33 cellular contexts compared by ENCODE assay signal in the genomic region with DNA sequence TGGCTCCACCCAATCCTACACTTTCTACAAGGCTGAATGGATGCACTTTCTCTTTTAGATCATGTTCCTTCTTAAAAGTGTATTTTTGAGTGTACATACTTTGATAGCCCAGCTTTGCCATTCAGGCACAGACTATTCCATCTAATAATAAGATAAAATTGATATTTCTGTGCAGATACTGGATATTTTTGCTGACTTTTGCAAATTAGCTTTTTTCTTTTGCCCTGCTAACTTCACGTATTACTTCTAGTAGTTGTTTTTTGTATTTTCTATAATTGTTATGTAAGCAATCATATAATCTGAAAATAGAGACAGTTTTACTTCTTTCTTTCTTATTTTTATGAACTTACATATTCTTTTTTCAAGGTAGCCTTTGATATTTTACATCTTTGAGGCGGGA. TPM values are rescaled to one million over a fixed set of nuclear protein-coding genes. Genes with fewer than 3 reads are reported as not detected.
"Had no signal": no experiment of that assay in that cellular context is flagged by ENCODE, and none has a peak within 500 bp of the region (broad histone marks: within the 10 kb centered on the region; RNA-seq: fewer than 3 reads in every experiment).

No MANE protein-coding gene starts in this region.

- H3K36me3 ChIP-seq: ascending aorta, cardiac muscle cell had no signal

- H3K4me3 ChIP-seq: ascending aorta, cardiac muscle cell had no signal

- H3K4me1 ChIP-seq: ascending aorta had no signal

- DNase-seq: activated B cell treated with CpG ODN at 0.5 μM for 24 hours; activated CD4-positive, alpha-beta memory T cell treated with anti-CD3 and anti-CD28 coated beads for 36 hours; activated CD4-positive, alpha-beta T cell treated with anti-CD3 and anti-CD28 coated beads for 4 hours; activated CD4-positive, alpha-beta T cell treated with anti-CD3 and anti-CD28 coated beads, Interleukin-2, amount 10 ng/mL, durations not matched to agents 24 days and 14 days; activated CD4-positive, alpha-beta T cell treated with anti-CD3 and anti-CD28 coated beads, Interleukin-2, amount 50 U/mL, for 1 hour; activated CD4-positive, alpha-beta T cell treated with anti-CD3 and anti-CD28 coated beads, Interleukin-2, amount 50 U/mL, for 4 hours; activated CD4-positive, CD25-positive, alpha-beta regulatory T cell treated with anti-CD3 and anti-CD28 coated beads, Interleukin-2, amount 50 U/mL, for 72 hours; activated CD8-positive, alpha-beta memory T cell treated with anti-CD3 and anti-CD28 coated beads, Interleukin-2, amount 50 U/mL, for 4 hours; activated CD8-positive, alpha-beta T cell treated with anti-CD3 and anti-CD28 coated beads for 36 hours; activated effector memory CD4-positive, alpha-beta T cell treated with Interleukin-2 at 50 U/mL for 16 hours; activated gamma-delta T cell; activated naive CD4-positive, alpha-beta T cell treated with anti-CD3 and anti-CD28 coated beads, Interleukin-2, amount 10 ng/mL, durations not matched to agents 7 days and 5 days; activated naive CD4-positive, alpha-beta T cell treated with Interleukin-2 at 50 U/mL for 16 hours; activated naive CD8-positive, alpha-beta T cell treated with anti-CD3 and anti-CD28 coated beads, Interleukin-2, amount 10 ng/mL, durations not matched to agents 7 days and 5 days; activated naive CD8-positive, alpha-beta T cell treated with anti-CD3 and anti-CD28 coated beads, Interleukin-2, amount 50 U/mL, for 24 hours; activated T-cell treated with anti-CD3 and anti-CD28 coated beads, Interleukin-2, amount 50 U/mL, for 24 hours; activated T-cell treated with anti-CD3 and anti-CD28 coated beads, Interleukin-2, amount 50 U/mL, for 48 hours; amygdala; anterior cingulate cortex; caudate nucleus; cerebellar nuclear complex; T-helper 1 cell; T-helper 2 cell; T-helper 9 cell had no signal

- H3K27me3 ChIP-seq: ascending aorta, cardiac muscle cell had no signal

- ATAC-seq: activated CD8-positive, alpha-beta T cell treated with anti-CD3 and anti-CD28 coated beads for 36 hours; activated naive CD8-positive, alpha-beta T cell treated with anti-CD3 and anti-CD28 coated beads, Interleukin-2, amount 50 U/mL, for 24 hours had no signal

- H3K27ac ChIP-seq: ascending aorta, cardiac muscle cell, VCaP had no signal

- FAIRE-seq: bronchial epithelial cell, TTC549 had no signal

RNA-seq across cellular contexts. Expression of gene GYPA, which starts 13.5 kb away (rescaled TPM):
- total RNA-seq: activated B cell treated with CpG ODN at 0.5 μM for 24 hours; activated CD4-positive, alpha-beta memory T cell treated with anti-CD3 and anti-CD28 coated beads for 36 hours; activated CD4-positive, alpha-beta T cell treated with anti-CD3 and anti-CD28 coated beads, Interleukin-2, amount 10 ng/mL, durations not matched to agents 24 days and 14 days; activated CD8-positive, alpha-beta memory T cell treated with anti-CD3 and anti-CD28 coated beads for 36 hours; activated CD8-positive, alpha-beta T cell treated with anti-CD3 and anti-CD28 coated beads for 36 hours; activated naive CD8-positive, alpha-beta T cell treated with anti-CD3 and anti-CD28 coated beads, Interleukin-2, amount 10 ng/mL, durations not matched to agents 7 days and 5 days; activated T-helper 2 cell treated with anti-CD3 and anti-CD28 coated beads, Interferon-gamma antibody, Interleukin-2, Interleukin-4, amounts not matched to agents 10 μg/mL and 5 μg/mL and 100 μg/mL, durations not matched to agents 14 hours and 24 hours and 36 hours; ascending aorta; bronchial epithelial cell; cardiac muscle cell; chondrocyte had no signal
- polyA plus RNA-seq: adipose tissue, cardiac muscle cell had no signal
